In genomic region chr2:127025357-127026062, GRCh38 we compare ENCODE assay signal across 1 cellular context.
TF ChIP-seq lines count a peak whose summit lies in the region.

No MANE protein-coding gene starts in this region.

TF ChIP-seq in WTC11, 78 proteins besides CTCF, POLR2A, EP300 and RAD21 (continued from another document):
- 0 out of 2 replicates have a peak, but pooled peaks have one; percentile 32 for TF ChIP-seq STAT6 (CRISPR knock-in tag; conservative IDR thresholded peaks at IDR 0.05; ENCODE audit: low read depth)
- TF ChIP-seq ZNF232 (CRISPR knock-in tag; IDR thresholded peaks at IDR 0.05), result no peak
- TF ChIP-seq, protein P1, sequence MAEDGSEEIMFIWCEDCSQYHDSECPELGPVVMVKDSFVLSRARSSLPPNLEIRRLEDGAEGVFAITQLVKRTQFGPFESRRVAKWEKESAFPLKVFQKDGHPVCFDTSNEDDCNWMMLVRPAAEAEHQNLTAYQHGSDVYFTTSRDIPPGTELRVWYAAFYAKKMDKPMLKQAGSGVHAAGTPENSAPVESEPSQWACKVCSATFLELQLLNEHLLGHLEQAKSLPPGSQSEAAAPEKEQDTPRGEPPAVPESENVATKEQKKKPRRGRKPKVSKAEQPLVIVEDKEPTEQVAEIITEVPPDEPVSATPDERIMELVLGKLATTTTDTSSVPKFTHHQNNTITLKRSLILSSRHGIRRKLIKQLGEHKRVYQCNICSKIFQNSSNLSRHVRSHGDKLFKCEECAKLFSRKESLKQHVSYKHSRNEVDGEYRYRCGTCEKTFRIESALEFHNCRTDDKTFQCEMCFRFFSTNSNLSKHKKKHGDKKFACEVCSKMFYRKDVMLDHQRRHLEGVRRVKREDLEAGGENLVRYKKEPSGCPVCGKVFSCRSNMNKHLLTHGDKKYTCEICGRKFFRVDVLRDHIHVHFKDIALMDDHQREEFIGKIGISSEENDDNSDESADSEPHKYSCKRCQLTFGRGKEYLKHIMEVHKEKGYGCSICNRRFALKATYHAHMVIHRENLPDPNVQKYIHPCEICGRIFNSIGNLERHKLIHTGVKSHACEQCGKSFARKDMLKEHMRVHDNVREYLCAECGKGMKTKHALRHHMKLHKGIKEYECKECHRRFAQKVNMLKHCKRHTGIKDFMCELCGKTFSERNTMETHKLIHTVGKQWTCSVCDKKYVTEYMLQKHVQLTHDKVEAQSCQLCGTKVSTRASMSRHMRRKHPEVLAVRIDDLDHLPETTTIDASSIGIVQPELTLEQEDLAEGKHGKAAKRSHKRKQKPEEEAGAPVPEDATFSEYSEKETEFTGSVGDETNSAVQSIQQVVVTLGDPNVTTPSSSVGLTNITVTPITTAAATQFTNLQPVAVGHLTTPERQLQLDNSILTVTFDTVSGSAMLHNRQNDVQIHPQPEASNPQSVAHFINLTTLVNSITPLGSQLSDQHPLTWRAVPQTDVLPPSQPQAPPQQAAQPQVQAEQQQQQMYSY (CRISPR knock-in tag; IDR thresholded peaks at IDR 0.05), result no peak
- peak; percentile 58 for TF ChIP-seq HMGXB4 (CRISPR knock-in tag; IDR thresholded peaks at IDR 0.05)
- peak; percentile 74; the same call in 1 of the 2 replicates for TF ChIP-seq ZBTB21 (CRISPR knock-in tag; IDR thresholded peaks at IDR 0.05; ENCODE audit: borderline replicate concordance)
TF ChIP-seq in WTC11: peak in this region for 9.
